ENCODE assay signal across 13 cellular contexts in the genomic region with DNA sequence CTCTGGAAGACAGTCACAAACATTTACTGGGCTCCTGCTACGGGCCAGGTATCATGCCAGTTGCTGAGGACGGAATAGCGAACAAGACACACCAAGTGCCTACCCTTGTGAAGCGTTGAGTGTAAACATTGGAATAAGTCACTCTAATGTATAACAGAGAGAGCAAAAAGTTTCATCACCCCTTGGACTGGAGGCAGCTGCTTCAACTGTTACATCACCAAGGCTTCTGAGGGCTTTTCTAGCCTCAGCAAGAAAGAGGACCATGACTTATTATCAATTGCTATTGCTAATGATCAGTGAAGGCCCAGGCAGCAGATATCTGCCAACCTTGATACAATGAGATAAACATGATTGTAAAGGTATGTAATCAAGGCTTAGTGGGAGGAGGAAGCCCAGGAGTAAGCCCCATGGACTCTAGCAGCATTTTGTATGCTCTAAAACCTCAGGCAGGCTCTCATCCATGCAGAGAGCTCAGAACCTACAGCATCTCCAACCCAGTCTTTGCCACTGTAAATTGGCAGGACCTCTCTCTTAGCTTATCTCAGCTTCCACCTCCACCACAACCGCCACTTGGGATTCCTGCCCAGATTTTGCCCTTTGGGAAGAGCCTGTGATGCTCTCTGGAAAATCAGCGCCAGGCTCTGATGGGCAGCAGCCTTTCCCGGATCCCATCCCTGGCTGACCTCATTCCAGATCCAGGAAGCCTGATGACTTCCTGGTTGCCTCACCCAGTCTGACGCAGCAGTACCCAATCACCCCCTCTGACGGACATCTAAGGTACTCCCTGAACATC. TPM values are rescaled to one million over a fixed set of nuclear protein-coding genes. Genes with fewer than 3 reads are reported as not detected.
A peak's percentile ranks its signal among the peaks of the same experiment; 100 is the strongest.
DNase-seq lines count a peak whose midpoint lies in the region; ATAC-seq, FAIRE-seq and TF ChIP-seq lines count a peak whose summit lies in the region.
"Had no signal": no experiment of that assay in that cellular context is flagged by ENCODE, and none has a peak within 500 bp of the region (broad histone marks: within the 10 kb centered on the region; RNA-seq: fewer than 3 reads in every experiment).

No MANE protein-coding gene starts in this region.

- H3K27me3 ChIP-seq in lung (ENCODE audit: control insufficient read depth, insufficient read depth) (no peaks in the 10 kb centered on the region), testis (no peaks in the 10 kb centered on the region)
- H3K27me3 ChIP-seq: dorsolateral prefrontal cortex had no signal

- H3K36me3 ChIP-seq in lung (ENCODE audit: control insufficient read depth in 2 of 2, insufficient read depth in 2 of 2, low read length in 2 of 2) (no peaks in the 10 kb centered on the region), testis (ENCODE audit: low read depth, missing control alignments) (no peaks in the 10 kb centered on the region)

- WGBS in A549 (ENCODE audit: missing lambda C conversion rate): 84% methylated on average over 9 of the region's 9 CpGs
- 67 to 71% methylated on average over 9 of the region's 9 CpGs for WGBS in lung, 2 donors
- WGBS in testis, 2 donors: 77 to 79% methylated on average over 8 to 9 of the region's 9 CpGs

- TF ChIP-seq CTCF in A549 (IDR thresholded peaks at IDR 0.05) (no peak), epithelial cell of esophagus (IDR thresholded peaks at IDR 0.05; ENCODE audit: insufficient read depth, low read depth, low read length, missing control alignments) (no peak), lung (IDR thresholded peaks at IDR 0.05; ENCODE audit: control extremely low read depth, extremely low read depth) (no peak), testis (IDR thresholded peaks at IDR 0.05) (no peak)

- TF ChIP-seq RAD21 in A549 (conservative IDR thresholded peaks at IDR 0.05 in 1 of 2, IDR thresholded peaks at IDR 0.05 in 1 of 2): no peak

- no peak overlapping the region for H3K4me2 ChIP-seq in A549

- DNase-seq in A549 (ENCODE audit: low read depth in 1 of 2, low spot score in 1 of 2) (peak; percentile 21 to 30), LoVo (ENCODE audit: low spot score) (peak; percentile 21), epithelial cell of esophagus (ENCODE audit: low read depth) (peak; percentile 23), lung (ENCODE audit: low spot score) (peak; percentile 45), retina (no peak), testis (no peak)
- DNase-seq: NCI-H187 treated with DMSO at 0.1 percent for 48 hours, SHP77 treated with DMSO at 0.1 percent for 48 hours, small intestine had no signal

- no peak overlapping the region for H3K27ac ChIP-seq in A549
- H3K27ac ChIP-seq in lung (ENCODE audit: low read depth in 1 of 2, low read length in 1 of 2): peak overlapping the region; percentile 21 to 66
- no peak overlapping the region for H3K27ac ChIP-seq in testis
- H3K27ac ChIP-seq: dorsolateral prefrontal cortex had no signal

- FAIRE-seq in A549 (lab: Jason Lieb, UNC): no peak
- FAIRE-seq: keratinocyte, small intestine had no signal

- POLR2A ChIA-PET in A549 (lab: Yijun Ruan, JAX): no interaction called here

- TF ChIP-seq POLR2A in A549 (IDR thresholded peaks at IDR 0.05; ENCODE audit: low read length) (no peak), testis (IDR thresholded peaks at IDR 0.05) (no peak)

- H3K4me1 ChIP-seq in A549 (peaks cover 21% of the 10 kb centered on the region), lung (ENCODE audit: control insufficient read depth in 2 of 2, insufficient read depth in 2 of 2, low read length in 2 of 2) (peaks cover 9 to 11% of the 10 kb centered on the region in 2 donors), testis (peaks cover 13% of the 10 kb centered on the region)

- CTCF ChIA-PET in A549 (lab: Yijun Ruan, JAX): no interaction called here

- TF ChIP-seq EP300 in A549 (IDR thresholded peaks at IDR 0.05): no peak

- H3K4me3 ChIP-seq in A549 (no peak overlapping the region), epithelial cell of esophagus (ENCODE audit: low read length) (no peak overlapping the region), lung (no peak overlapping the region), testis (no peak overlapping the region)
- H3K4me3 ChIP-seq: dorsolateral prefrontal cortex had no signal

- H3K9me3 ChIP-seq in A549 (no peaks in the 10 kb centered on the region), lung (ENCODE audit: control insufficient read depth in 2 of 2, insufficient read depth in 1 of 2, low read length in 1 of 2) (no peaks in the 10 kb centered on the region), testis (no peaks in the 10 kb centered on the region)

- ATAC-seq in A549 (peak in 1 of 2 experiments; percentile 56; a peak in 2 of 6 replicates), lung (ENCODE audit: insufficient read depth, low FRiP score) (no peak), GM21526 (IDR thresholded peaks at IDR 0.05; ENCODE audit: low FRiP score, unreplicated experiment) (no peak), HG03460 (IDR thresholded peaks at IDR 0.05; ENCODE audit: unreplicated experiment) (no peak)

- intact Hi-C loops in testis (cut with DNase I; ENCODE audit: low total_unique reads): no loop called here

TF ChIP-seq in A549, 52 proteins besides CTCF, POLR2A, EP300 and RAD21 (continues in another document):
- no peak for TF ChIP-seq MYC (IDR thresholded peaks at IDR 0.05; ENCODE audit: borderline replicate concordance, low read length)
- TF ChIP-seq CBX8 (IDR thresholded peaks at IDR 0.05): no peak
- TF ChIP-seq, protein P1, sequence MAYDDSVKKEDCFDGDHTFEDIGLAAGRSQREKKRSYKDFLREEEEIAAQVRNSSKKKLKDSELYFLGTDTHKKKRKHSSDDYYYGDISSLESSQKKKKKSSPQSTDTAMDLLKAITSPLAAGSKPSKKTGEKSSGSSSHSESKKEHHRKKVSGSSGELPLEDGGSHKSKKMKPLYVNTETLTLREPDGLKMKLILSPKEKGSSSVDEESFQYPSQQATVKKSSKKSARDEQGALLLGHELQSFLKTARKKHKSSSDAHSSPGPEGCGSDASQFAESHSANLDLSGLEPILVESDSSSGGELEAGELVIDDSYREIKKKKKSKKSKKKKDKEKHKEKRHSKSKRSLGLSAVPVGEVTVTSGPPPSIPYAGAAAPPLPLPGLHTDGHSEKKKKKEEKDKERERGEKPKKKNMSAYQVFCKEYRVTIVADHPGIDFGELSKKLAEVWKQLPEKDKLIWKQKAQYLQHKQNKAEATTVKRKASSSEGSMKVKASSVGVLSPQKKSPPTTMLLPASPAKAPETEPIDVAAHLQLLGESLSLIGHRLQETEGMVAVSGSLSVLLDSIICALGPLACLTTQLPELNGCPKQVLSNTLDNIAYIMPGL (CRISPR knock-in tag; IDR thresholded peaks at IDR 0.05; ENCODE audit: borderline replicate concordance): no peak
- no peak for TF ChIP-seq POLR2AphosphoS2 (conservative IDR thresholded peaks at IDR 0.05; ENCODE audit: low read length)
- TF ChIP-seq FOSB (CRISPR knock-in tag; IDR thresholded peaks at IDR 0.05): no peak
- TF ChIP-seq TFCP2L1 (CRISPR knock-in tag; IDR thresholded peaks at IDR 0.05): no peak
- TF ChIP-seq, protein P2, sequence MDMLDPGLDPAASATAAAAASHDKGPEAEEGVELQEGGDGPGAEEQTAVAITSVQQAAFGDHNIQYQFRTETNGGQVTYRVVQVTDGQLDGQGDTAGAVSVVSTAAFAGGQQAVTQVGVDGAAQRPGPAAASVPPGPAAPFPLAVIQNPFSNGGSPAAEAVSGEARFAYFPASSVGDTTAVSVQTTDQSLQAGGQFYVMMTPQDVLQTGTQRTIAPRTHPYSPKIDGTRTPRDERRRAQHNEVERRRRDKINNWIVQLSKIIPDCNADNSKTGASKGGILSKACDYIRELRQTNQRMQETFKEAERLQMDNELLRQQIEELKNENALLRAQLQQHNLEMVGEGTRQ (IDR thresholded peaks at IDR 0.05): no peak
- no peak for TF ChIP-seq JUNB (IDR thresholded peaks at IDR 0.05)
- no peak for TF ChIP-seq REST (IDR thresholded peaks at IDR 0.05)

RNA-seq across cellular contexts. Expression of gene ADAM19, which starts 54.5 kb away (rescaled TPM):
- polyA plus RNA-seq in A549 (2011; rRNA removed) (7.7 and 9.7 TPM in 2 replicates), A549 (2017; fragmentation: RNase III; extraction: RNeasy Plus Mini Kit Qiagen cat#74134 plus additional on column Dnase treatment) (13.1 to 17.5 TPM (median 15.2 TPM) in 3 replicates), lung (10 to 100 TPM in 1 of 2 donors, 1 to 10 TPM in 1; 3.1 to 10.1 TPM), testis (ENCODE audit: insufficient read depth, low read depth, low replicate concordance) (3.1 TPM)
- 4.1 and 5.3 TPM in 2 replicates for polyA plus RNA-seq in A549 (2012; cell fraction: cytosol; rRNA removed)
- polyA plus RNA-seq in A549 (2012; cell fraction: nucleus; rRNA removed): 7.5 and 9.8 TPM in 2 replicates
- 16.7 and 17.4 TPM in 2 replicates for polyA minus RNA-seq in A549 (2011; rRNA and poly(A)+ RNA removed)
- total RNA-seq in lung (10 to 100 TPM; 15.7 to 17.6 TPM), testis (1 to 10 TPM; 4.5 to 4.9 TPM)

Comparison
In these comparisons a context has a peak if more than half of its experiments do, and no peak if none do; other contexts are left out.
1. DNase-seq: peak in A549 (2 of 2), LoVo (single experiment), epithelial cell of esophagus (single experiment) and lung (single experiment); none in retina (single experiment) and testis (single experiment).
2. H3K27ac ChIP-seq: peak in lung (2 of 2); none in A549 (0 of 2) and testis (0 of 2).